8 cellular contexts compared by ENCODE assay signal in genomic region chr5:159156839-159157238, GRCh38. TPM values are rescaled to one million over a fixed set of nuclear protein-coding genes. Genes with fewer than 3 reads are reported as not detected.
A peak's percentile ranks its signal among the peaks of the same experiment; 100 is the strongest.
DNase-seq lines count a peak whose midpoint lies in the region; ATAC-seq and TF ChIP-seq lines count a peak whose summit lies in the region.

No MANE protein-coding gene starts in this region.

- H3K9me3 ChIP-seq in CD4-positive, alpha-beta T cell (ENCODE audit: control insufficient read depth, low read length), result no peaks in the 10 kb centered on the region
- H3K9me3 ChIP-seq in adrenal gland (replicated peaks in 1 of 3) (no peaks in the 10 kb centered on the region), right atrium auricular region (no peaks in the 10 kb centered on the region), sigmoid colon (no peaks in the 10 kb centered on the region)

- TF ChIP-seq POLR2A in adrenal gland (IDR thresholded peaks at IDR 0.05) (no peak), sigmoid colon (IDR thresholded peaks at IDR 0.05) (no peak)

- no peaks in the 10 kb centered on the region for H3K27me3 Mint-ChIP-seq in CD4-positive, alpha-beta T cell

- no peak overlapping the region for H3K27ac ChIP-seq in CD4-positive, alpha-beta T cell (ENCODE audit: low read depth, low read length)
- no peak overlapping the region for H3K27ac ChIP-seq in adrenal gland
- H3K27ac ChIP-seq in right atrium auricular region, result no peak overlapping the region
- H3K27ac ChIP-seq in sigmoid colon, result no peak overlapping the region

- peak; percentile 74 for ATAC-seq in CD4-positive, alpha-beta T cell (ENCODE audit: poor library complexity)
- ATAC-seq in GM18498 (IDR thresholded peaks at IDR 0.05; ENCODE audit: unreplicated experiment) (peak; percentile 68), HG03378 (IDR thresholded peaks at IDR 0.05; ENCODE audit: unreplicated experiment) (peak; percentile 59), HG02571 (IDR thresholded peaks at IDR 0.05; ENCODE audit: unreplicated experiment) (no peak)

- peaks cover 23% of the 10 kb centered on the region for H3K4me1 Mint-ChIP-seq in CD4-positive, alpha-beta T cell (ENCODE audit: low read depth)

- POLR2A ChIA-PET in CD4-positive, alpha-beta T cell (lab: Charles Lee), result interaction anchor here (1.1 to 3.0 kb wide), 8 partner anchors 51 to 255 kb away, joined by 3 to 29 read pairs (median 6); no protein-coding TSS in a partner anchor

- no peak overlapping the region for H3K4me3 Mint-ChIP-seq in CD4-positive, alpha-beta T cell

- H3K27me3 ChIP-seq in CD4-positive, alpha-beta T cell (ENCODE audit: control insufficient read depth, insufficient read depth, low read length), result no peaks in the 10 kb centered on the region
- no peaks in the 10 kb centered on the region for H3K27me3 ChIP-seq in adrenal gland
- no peaks in the 10 kb centered on the region for H3K27me3 ChIP-seq in right atrium auricular region
- no peaks in the 10 kb centered on the region for H3K27me3 ChIP-seq in sigmoid colon

- no peak for TF ChIP-seq EP300 in sigmoid colon (IDR thresholded peaks at IDR 0.05)

- H3K4me1 ChIP-seq in adrenal gland (replicated peaks in 1 of 2), result peaks cover 0 to 14% of the 10 kb centered on the region in 2 donors
- no peaks in the 10 kb centered on the region for H3K4me1 ChIP-seq in right atrium auricular region
- no peaks in the 10 kb centered on the region for H3K4me1 ChIP-seq in sigmoid colon

- intact Hi-C loops in CD4-positive, alpha-beta T cell (cut with DNase I, micrococcal nuclease), result loop anchor here (1.0 to 10.0 kb wide), 10 partner anchors 50 to 830 kb away; partner anchors contain the start of genes RNF145 (in 2 of the 2), ADRA1B (in 1 of the 2) and UBLCP1 (in 1 of the 2)
- intact Hi-C loops in adrenal gland (cut with DNase I) (loop anchor here (10.0 kb wide), 3 partner anchors 58 to 158 kb away; partner anchors contain the start of gene UBLCP1 (in 1 of the 2)), sigmoid colon (cut with DNase I) (loop anchor here (2.0 to 10.0 kb wide), 4 partner anchors 52 to 828 kb away; partner anchors contain the start of genes ADRA1B, RNF145 and UBLCP1)

- H3K36me3 Mint-ChIP-seq in CD4-positive, alpha-beta T cell (ENCODE audit: low read depth), result peaks cover 62% of the 10 kb centered on the region

- no peak overlapping the region for H3K4me3 ChIP-seq in adrenal gland
- no peak overlapping the region for H3K4me3 ChIP-seq in right atrium auricular region
- no peak overlapping the region for H3K4me3 ChIP-seq in sigmoid colon

- peak in 5 of 10 experiments; percentile 5 to 19 (median 17) for DNase-seq in CD4-positive, alpha-beta T cell
- DNase-seq in NCI-H69 (lab: John Stamatoyannopoulos, UW) (peak; percentile 85), adrenal gland (peak in 5 of 7 donors; percentile 50 to 55 (median 51)), right atrium auricular region (ENCODE audit: low spot score) (no peak), sigmoid colon (no peak)

- CTCF ChIA-PET in CD4-positive, alpha-beta T cell (lab: Charles Lee), result interaction anchor here (0.5 to 2.2 kb wide), 31 partner anchors 11 to 1380 kb away, joined by 3 to 33 read pairs (median 4); partner anchors contain the start of genes PTTG1 and UBLCP1

- H3K36me3 ChIP-seq in adrenal gland (replicated peaks in 1 of 2) (peaks cover 0 to 35% of the 10 kb centered on the region in 2 donors), right atrium auricular region (peaks cover 39% of the 10 kb centered on the region), sigmoid colon (peaks cover 5 to 42% (median 18%) of the 10 kb centered on the region in 4 donors)

- H3K9me3 Mint-ChIP-seq in CD4-positive, alpha-beta T cell, result no peaks in the 10 kb centered on the region

- TF ChIP-seq CTCF in CD4-positive, alpha-beta T cell (IDR thresholded peaks at IDR 0.05), result peak; percentile 92
- TF ChIP-seq CTCF in adrenal gland (IDR thresholded peaks at IDR 0.05) (peak; percentile 70 to 90 (median 80)), right atrium auricular region (IDR thresholded peaks at IDR 0.05) (peak; percentile 85 to 89), sigmoid colon (IDR thresholded peaks at IDR 0.05) (peak; percentile 37 to 82 (median 70))

- WGBS in adrenal gland, 4 donors, result 0 to 11% (median 3%) methylated on average over 2 of the region's 2 CpGs
- 3 to 6% methylated on average over 2 of the region's 2 CpGs for WGBS in sigmoid colon, 2 donors

- H3K27ac Mint-ChIP-seq in CD4-positive, alpha-beta T cell, result peak overlapping the region; percentile 88

RNA-seq across cellular contexts. Expression of gene RNF145, which starts 52.5 kb away (rescaled TPM):
- 10 to 100 TPM; 83.7 to 94.4 TPM for total RNA-seq in CD4-positive, alpha-beta T cell
- 100 to 1,000 TPM in 3 of 8 donors, 10 to 100 TPM in 5; 65.2 to 138 (median 76.7) TPM for total RNA-seq in adrenal gland
- 10 to 100 TPM; 20.2 to 72.0 (median 22.5) TPM for polyA plus RNA-seq in adrenal gland
- total RNA-seq in right atrium auricular region, result 10 to 100 TPM; 18.1 to 29.9 TPM
- 10 to 100 TPM; 30.4 to 54.2 (median 39.5) TPM for total RNA-seq in sigmoid colon
- polyA plus RNA-seq in sigmoid colon, result 10 to 100 TPM in 2 of 3 donors, 1 to 10 TPM in 1; 6.5 to 91.0 (median 13.2) TPM

RNA-seq across cellular contexts. Expression of gene EBF1, which starts 57.1 kb away (rescaled TPM):
- total RNA-seq in CD4-positive, alpha-beta T cell, result under 1 TPM; 0.20 to 0.52 TPM
- total RNA-seq in adrenal gland (10 to 100 TPM in 2 of 8 donors, 1 to 10 TPM in 6; 4.0 to 12.2 (median 8.2) TPM), right atrium auricular region (10 to 100 TPM in 1 of 2 donors, 1 to 10 TPM in 1; 8.2 to 13.9 TPM), sigmoid colon (10 to 100 TPM; 11.9 to 30.5 (median 25.9) TPM)
- polyA plus RNA-seq in adrenal gland (1 to 10 TPM; 2.6 to 7.3 (median 5.2) TPM), sigmoid colon (1 to 10 TPM in 2 of 3 donors, under 1 TPM in 1; 0.46 to 6.0 (median 4.5) TPM)

Comparison
In these comparisons a context has a peak if more than half of its experiments do, and no peak if none do; other contexts are left out.
1. DNase-seq: peak in NCI-H69 (single experiment) and adrenal gland (5 of 7); none in right atrium auricular region (single experiment) and sigmoid colon (single experiment).
2. Peak in every context shown above with its lines, with median percentiles within 50 percentile points of each other: CTCF ChIP-seq.